ENCODE assay signal across 17 cellular contexts in the genomic region with DNA sequence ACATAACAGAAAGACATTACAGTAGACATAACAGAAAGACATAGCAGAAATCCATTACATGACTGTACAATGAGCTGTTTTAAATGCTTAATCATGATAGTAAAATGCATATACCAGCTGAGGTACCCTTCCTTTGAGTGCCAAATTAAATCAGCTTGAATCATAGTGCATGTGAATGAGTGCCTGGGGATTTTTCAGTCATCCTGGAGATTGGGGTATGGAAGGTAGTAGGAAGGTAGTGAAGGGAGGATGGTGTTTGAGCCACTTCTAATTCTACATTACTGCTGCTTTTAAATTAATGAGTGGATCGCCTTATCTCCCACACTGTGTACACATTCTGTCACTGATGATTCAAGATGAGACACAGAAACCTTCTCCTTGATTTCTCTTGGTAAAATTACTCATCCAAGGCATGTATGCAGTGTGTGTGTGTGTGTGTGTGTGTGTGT.
DNase-seq lines count a peak whose midpoint lies in the region; ATAC-seq and TF ChIP-seq lines count a peak whose summit lies in the region.
"Had no signal": no experiment of that assay in that cellular context is flagged by ENCODE, and none has a peak within 500 bp of the region (broad histone marks: within the 10 kb centered on the region; RNA-seq: fewer than 3 reads in every experiment).

No MANE protein-coding gene starts in this region.

- peaks cover 28% of the 10 kb centered on the region for H3K4me1 Mint-ChIP-seq in MCF 10A (ENCODE audit: insufficient read depth, unreplicated experiment)
- H3K4me1 Mint-ChIP-seq: immature natural killer cell had no signal

- H3K27me3 ChIP-seq in breast epithelium (no peaks in the 10 kb centered on the region), fibroblast of lung (ENCODE audit: control insufficient read depth, insufficient read depth, low read length) (no peaks in the 10 kb centered on the region)
- H3K27me3 ChIP-seq: upper lobe of right lung had no signal

- H3K9me3 ChIP-seq in breast epithelium (no peaks in the 10 kb centered on the region), fibroblast of lung (ENCODE audit: control insufficient read depth, insufficient read depth, low read depth, low read length) (no peaks in the 10 kb centered on the region)
- H3K9me3 ChIP-seq: psoas muscle, upper lobe of right lung had no signal

- no peak overlapping the region for H3K4me2 ChIP-seq in fibroblast of lung (ENCODE audit: extremely low read depth, insufficient read depth, low read length)

- H3K27ac ChIP-seq in breast epithelium (no peak overlapping the region), fibroblast of lung (ENCODE audit: insufficient read depth, low read length) (no peak overlapping the region)
- H3K27ac ChIP-seq: psoas muscle, upper lobe of right lung had no signal

- H4K20me1 ChIP-seq in fibroblast of lung (ENCODE audit: control insufficient read depth, extremely low read depth, insufficient read depth, low read length): no peaks in the 10 kb centered on the region

- in situ Hi-C loops in KBM-7 (cut with MboI; ENCODE audit: low pct_unique_long_range_greater_than_20kb, low sequenced_read_pairs): no loop called here

- intact Hi-C loops in MCF 10A (cut with micrococcal nuclease): no loop called here
- intact Hi-C loops in breast epithelium (cut with DNase I; ENCODE audit: low total_unique reads): no loop called here

- H3K36me3 Mint-ChIP-seq in MCF 10A (ENCODE audit: insufficient read depth, unreplicated experiment): no peaks in the 10 kb centered on the region
- H3K36me3 Mint-ChIP-seq: immature natural killer cell had no signal

- POLR2A ChIA-PET in MCF 10A (lab: Yijun Ruan, JAX): no interaction called here

- H3K4me3 Mint-ChIP-seq in MCF 10A (ENCODE audit: unreplicated experiment): no peak overlapping the region
- H3K4me3 Mint-ChIP-seq: immature natural killer cell had no signal

- no peak overlapping the region for H3K27ac Mint-ChIP-seq in MCF 10A (ENCODE audit: low read depth, unreplicated experiment)
- H3K27ac Mint-ChIP-seq: immature natural killer cell had no signal

- no peak overlapping the region for H2AFZ ChIP-seq in fibroblast of lung (ENCODE audit: low read length)

- ATAC-seq in GM18505 (IDR thresholded peaks at IDR 0.05; ENCODE audit: unreplicated experiment): no peak
- no peak for ATAC-seq in HG03135 (IDR thresholded peaks at IDR 0.05; ENCODE audit: unreplicated experiment)
- ATAC-seq: psoas muscle, upper lobe of right lung had no signal

- no peak overlapping the region for H3K9ac ChIP-seq in fibroblast of lung (ENCODE audit: insufficient read depth, low read length)

- no TSS peak for BruUV-seq in MCF 10A (replicated peaks; lab: Mats Ljungman, UMichigan)

- TF ChIP-seq CTCF in MCF 10A (IDR thresholded peaks at IDR 0.05; ENCODE audit: unreplicated experiment) (no peak), breast epithelium (IDR thresholded peaks at IDR 0.05) (no peak), fibroblast of lung (conservative IDR thresholded peaks at IDR 0.05 in 1 of 2, IDR thresholded peaks at IDR 0.05 in 1 of 2; ENCODE audit: low read depth in 1 of 2, low read length in 2 of 2) (no peak)

- DNase-seq in MCF 10A (ENCODE audit: unreplicated experiment): peak; percentile 19
- DNase-seq in breast epithelium (ENCODE audit: low spot score in 2 of 2): no peak
- peak; percentile 83 for DNase-seq in RKO (ENCODE audit: low spot score)
- DNase-seq in fibroblast of lung (ENCODE audit: low read depth in 2 of 2): peak; percentile 53 to 73
- DNase-seq in KBM-7: no peak
- no peak for DNase-seq in activated CD4-positive, alpha-beta T cell treated with anti-CD3 and anti-CD28 coated beads, Interleukin-2, amount 50 U/mL, for 4 hours
- DNase-seq: activated naive CD4-positive, alpha-beta T cell; AML-193; GOT3; immature natural killer cell; NCI-H1048; NCI-H524; psoas muscle; stimulated activated CD4-positive, alpha-beta T cell treated with anti-CD3 and anti-CD28 coated beads, Interleukin-1b, Interleukin-23, amount 100 ng/mL, for 48 hours; upper lobe of right lung had no signal

- no peaks in the 10 kb centered on the region for H3K79me2 ChIP-seq in fibroblast of lung (ENCODE audit: control insufficient read depth, insufficient read depth, low read length)

- no peaks in the 10 kb centered on the region for H3K27me3 Mint-ChIP-seq in MCF 10A (ENCODE audit: insufficient read depth, unreplicated experiment)

- TF ChIP-seq POLR2A in breast epithelium (IDR thresholded peaks at IDR 0.05) (no peak), GM18505 (IDR thresholded peaks at IDR 0.05; ENCODE audit: borderline replicate concordance, extremely low read depth, insufficient read depth, insufficient read length) (no peak)

- H3K4me3 ChIP-seq in breast epithelium (no peak overlapping the region), fibroblast of lung (replicated peaks in 1 of 4; ENCODE audit: control extremely low read depth in 1 of 4, insufficient read depth in 1 of 4, low read depth in 3 of 4, low read length in 4 of 4) (no peak overlapping the region)
- H3K4me3 ChIP-seq: psoas muscle, upper lobe of right lung had no signal

- no peaks in the 10 kb centered on the region for H3K9me3 Mint-ChIP-seq in MCF 10A (ENCODE audit: unreplicated experiment)

- CTCF ChIA-PET in MCF 10A (lab: Yijun Ruan, JAX): no interaction called here

- H3K36me3 ChIP-seq in breast epithelium: no peaks in the 10 kb centered on the region
- no peaks in the 10 kb centered on the region for H3K36me3 ChIP-seq in fibroblast of lung (ENCODE audit: control insufficient read depth, insufficient read depth, low read length)
- H3K36me3 ChIP-seq: upper lobe of right lung had no signal

- H3K4me1 ChIP-seq in breast epithelium: no peaks in the 10 kb centered on the region
- H3K4me1 ChIP-seq in fibroblast of lung (ENCODE audit: control insufficient read depth, extremely low read depth, insufficient read depth, low read length): no peaks in the 10 kb centered on the region
- H3K4me1 ChIP-seq: psoas muscle, upper lobe of right lung had no signal

Comparison
In these comparisons a context has a peak if more than half of its experiments do, and no peak if none do; other contexts are left out.
1. DNase-seq: peak in MCF 10A (single experiment), RKO (single experiment) and fibroblast of lung (2 of 2); none in breast epithelium (0 of 2), KBM-7 (single experiment) and activated CD4-positive, alpha-beta T cell treated with anti-CD3 and anti-CD28 coated beads, Interleukin-2, amount 50 U/mL, for 4 hours (0 of 2).